ENCODE assay signal across 1 cellular context in the genomic region with DNA sequence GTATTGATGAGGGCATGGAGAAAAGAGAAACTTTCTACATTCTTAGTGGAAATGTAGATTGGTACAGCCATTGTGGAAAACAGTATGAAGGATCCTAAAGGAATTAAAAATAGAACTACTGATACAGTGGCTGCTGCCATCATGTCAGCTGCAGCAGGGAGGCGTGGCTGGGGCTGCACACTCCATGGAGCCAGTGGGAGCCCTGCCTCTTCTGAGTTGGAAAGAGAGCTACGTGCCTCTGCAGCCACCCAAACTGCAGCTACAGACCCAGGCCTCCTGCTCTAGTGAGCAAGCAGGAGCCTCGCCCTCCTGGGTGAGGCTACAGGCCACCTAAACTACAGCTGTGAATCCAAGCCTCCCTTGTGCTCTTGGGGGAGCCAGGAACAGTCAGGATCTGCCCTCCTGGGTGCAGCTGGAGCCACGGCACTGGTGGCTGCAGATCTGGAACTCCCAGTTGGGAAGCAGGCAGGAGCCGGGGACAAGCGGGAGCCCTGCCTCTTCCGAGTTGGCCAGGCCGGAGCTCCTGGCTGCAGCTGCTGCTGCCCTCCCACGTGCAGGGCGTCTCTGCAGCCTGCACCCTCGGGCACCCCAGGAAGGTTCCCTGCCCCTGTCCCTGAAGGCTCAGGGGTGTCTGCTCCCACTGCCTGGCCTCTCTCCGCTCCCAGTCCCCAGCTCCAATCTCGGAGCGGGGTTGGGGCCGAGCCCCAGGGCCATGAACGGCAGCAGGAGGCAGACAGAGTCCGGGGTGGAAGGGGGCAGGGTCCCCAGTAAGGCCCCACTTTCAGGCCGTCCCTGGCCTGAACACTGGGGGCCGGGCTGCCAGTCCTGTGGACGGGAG.
TF ChIP-seq lines count a peak whose summit lies in the region.

No MANE protein-coding gene starts in this region.

TF ChIP-seq in K562, 482 proteins besides CTCF, POLR2A, EP300 and RAD21 (continued from another document):
- TF ChIP-seq, protein P1, sequence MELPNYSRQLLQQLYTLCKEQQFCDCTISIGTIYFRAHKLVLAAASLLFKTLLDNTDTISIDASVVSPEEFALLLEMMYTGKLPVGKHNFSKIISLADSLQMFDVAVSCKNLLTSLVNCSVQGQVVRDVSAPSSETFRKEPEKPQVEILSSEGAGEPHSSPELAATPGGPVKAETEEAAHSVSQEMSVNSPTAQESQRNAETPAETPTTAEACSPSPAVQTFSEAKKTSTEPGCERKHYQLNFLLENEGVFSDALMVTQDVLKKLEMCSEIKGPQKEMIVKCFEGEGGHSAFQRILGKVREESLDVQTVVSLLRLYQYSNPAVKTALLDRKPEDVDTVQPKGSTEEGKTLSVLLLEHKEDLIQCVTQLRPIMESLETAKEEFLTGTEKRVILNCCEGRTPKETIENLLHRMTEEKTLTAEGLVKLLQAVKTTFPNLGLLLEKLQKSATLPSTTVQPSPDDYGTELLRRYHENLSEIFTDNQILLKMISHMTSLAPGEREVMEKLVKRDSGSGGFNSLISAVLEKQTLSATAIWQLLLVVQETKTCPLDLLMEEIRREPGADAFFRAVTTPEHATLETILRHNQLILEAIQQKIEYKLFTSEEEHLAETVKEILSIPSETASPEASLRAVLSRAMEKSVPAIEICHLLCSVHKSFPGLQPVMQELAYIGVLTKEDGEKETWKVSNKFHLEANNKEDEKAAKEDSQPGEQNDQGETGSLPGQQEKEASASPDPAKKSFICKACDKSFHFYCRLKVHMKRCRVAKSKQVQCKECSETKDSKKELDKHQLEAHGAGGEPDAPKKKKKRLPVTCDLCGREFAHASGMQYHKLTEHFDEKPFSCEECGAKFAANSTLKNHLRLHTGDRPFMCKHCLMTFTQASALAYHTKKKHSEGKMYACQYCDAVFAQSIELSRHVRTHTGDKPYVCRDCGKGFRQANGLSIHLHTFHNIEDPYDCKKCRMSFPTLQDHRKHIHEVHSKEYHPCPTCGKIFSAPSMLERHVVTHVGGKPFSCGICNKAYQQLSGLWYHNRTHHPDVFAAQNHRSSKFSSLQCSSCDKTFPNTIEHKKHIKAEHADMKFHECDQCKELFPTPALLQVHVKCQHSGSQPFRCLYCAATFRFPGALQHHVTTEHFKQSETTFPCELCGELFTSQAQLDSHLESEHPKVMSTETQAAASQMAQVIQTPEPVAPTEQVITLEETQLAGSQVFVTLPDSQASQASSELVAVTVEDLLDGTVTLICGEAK (IDR thresholded peaks at IDR 0.05), result no peak
- TF ChIP-seq, protein P1 (CRISPR knock-in tag; IDR thresholded peaks at IDR 0.05), result no peak
- no peak for TF ChIP-seq U2AF2 (optimal IDR thresholded peaks at IDR 0.05; ENCODE audit: low read depth, low read length)
